Comparison of ENCODE assay signal across 17 cellular contexts in genomic region chrX:43552703-43553102, GRCh38.
DNase-seq lines count a peak whose midpoint lies in the region; ATAC-seq and TF ChIP-seq lines count a peak whose summit lies in the region.
"Had no signal": no experiment of that assay in that cellular context is flagged by ENCODE, and none has a peak within 500 bp of the region (broad histone marks: within the 10 kb centered on the region; RNA-seq: fewer than 3 reads in every experiment).

No MANE protein-coding gene starts in this region.

- no peaks in the 10 kb centered on the region for H3K79me2 ChIP-seq in PC-3 (ENCODE audit: low read length)

- H3K4me1 ChIP-seq in A673 (ENCODE audit: insufficient read depth, low read length, poor library complexity, severe bottlenecking) (peaks cover 22% of the 10 kb centered on the region), PC-3 (ENCODE audit: insufficient read depth, low read length) (peaks cover 19% of the 10 kb centered on the region)

- peaks cover 5% of the 10 kb centered on the region for H3K9me3 Mint-ChIP-seq in neural crest cell
- H3K9me3 Mint-ChIP-seq: CD4-positive, alpha-beta T cell; GM23338 had no signal

- DNase-seq in A673 (ENCODE audit: low spot score) (no peak), PC-3 (no peak), foreskin melanocyte (peak; percentile 73), neural crest cell (ENCODE audit: low read depth, low spot score) (no peak), SIG-M5 treated with dmso at 0.1 percent for 504 hours (lab: John Stamatoyannopoulos, UW; ENCODE audit: unreplicated experiment) (no peak), lower leg skin (ENCODE audit: low spot score in 2 of 2) (no peak)
- DNase-seq: AML-193; CD4-positive, alpha-beta T cell; DMS79 treated with DMSO at 0.1 percent for 48 hours; GF-D8; HCEC 1CT; IMR-90 had no signal

- POLR2A ChIA-PET in A673 (lab: Charles Lee; ENCODE audit: low non-redundant PET): no interaction called here
- POLR2A ChIA-PET in PC-3 (lab: Charles Lee; ENCODE audit: unreplicated experiment): no interaction called here

- peak overlapping the region; percentile 1 for H3K27ac Mint-ChIP-seq in neural crest cell (ENCODE audit: unreplicated experiment)
- H3K27ac Mint-ChIP-seq: CD4-positive, alpha-beta T cell; GM23338 had no signal

- no peaks in the 10 kb centered on the region for H3K9me3 ChIP-seq in A673 (ENCODE audit: low read depth, low read length, poor library complexity, severe bottlenecking)
- H3K9me3 ChIP-seq in PC-3 (ENCODE audit: low read length): no peaks in the 10 kb centered on the region

- TF ChIP-seq CTCF in A673 (conservative IDR thresholded peaks at IDR 0.05; ENCODE audit: low read depth, low read length) (no peak), PC-3 (conservative IDR thresholded peaks at IDR 0.05; ENCODE audit: low read depth, low read length) (no peak), neural crest cell (conservative IDR thresholded peaks at IDR 0.05) (no peak), lower leg skin (IDR thresholded peaks at IDR 0.05) (no peak)

- H3K27me3 ChIP-seq in A673 (replicated peaks; ENCODE audit: insufficient read depth, low read depth, low read length, poor library complexity) (no peaks in the 10 kb centered on the region), PC-3 (ENCODE audit: low read length) (no peaks in the 10 kb centered on the region)

- H3K4me3 Mint-ChIP-seq in neural crest cell: no peak overlapping the region
- H3K4me3 Mint-ChIP-seq: CD4-positive, alpha-beta T cell; GM23338 had no signal

- 0 out of 2 replicates have a peak overlapping the region, but pooled peaks have one; percentile 70 for H3K4me2 ChIP-seq in PC-3 (ENCODE audit: low read length)
- H3K4me2 ChIP-seq: GM23338 had no signal

- no peak for ATAC-seq in PC-3
- ATAC-seq in GM21576 (IDR thresholded peaks at IDR 0.05; ENCODE audit: unreplicated experiment): no peak
- ATAC-seq: GM23338, K562 had no signal

- no peaks in the 10 kb centered on the region for H4K20me1 ChIP-seq in PC-3 (ENCODE audit: low read length)

- H3K36me3 ChIP-seq in A673 (ENCODE audit: insufficient read depth, low read length, poor library complexity, severe bottlenecking): no peaks in the 10 kb centered on the region
- H3K36me3 ChIP-seq in PC-3 (ENCODE audit: low read depth, low read length): no peaks in the 10 kb centered on the region

- TF ChIP-seq POLR2A in lower leg skin (IDR thresholded peaks at IDR 0.05): no peak

- H3K36me3 Mint-ChIP-seq in neural crest cell (ENCODE audit: low read depth): no peaks in the 10 kb centered on the region

- no peak overlapping the region for H3K9ac ChIP-seq in PC-3 (ENCODE audit: low read length)

- CTCF ChIA-PET in A673 (lab: Charles Lee): no interaction called here
- CTCF ChIA-PET in PC-3 (lab: Charles Lee): no interaction called here

- H3K27me3 Mint-ChIP-seq in neural crest cell (ENCODE audit: low read depth): no peaks in the 10 kb centered on the region
- H3K27me3 Mint-ChIP-seq: CD4-positive, alpha-beta T cell had no signal

- intact Hi-C loops in A673 (cut with micrococcal nuclease; ENCODE audit: unreplicated experiment) (loop anchor here (5.0 to 10.0 kb wide), 3 partner anchors 398 to 1998 kb away; no protein-coding TSS in a partner anchor), PC-3 (cut with micrococcal nuclease) (no loop called here), lower leg skin (cut with DNase I; ENCODE audit: low total_unique reads) (no loop called here)

- H3K27ac ChIP-seq in A673 (ENCODE audit: low read depth, low read length, poor library complexity, severe bottlenecking) (peak overlapping the region; percentile 71), PC-3 (ENCODE audit: low read length) (no peak overlapping the region)
- H3K27ac ChIP-seq: C4-2B, HL-60 had no signal

- H3F3A ChIP-seq in PC-3 (ENCODE audit: low read length, unreplicated experiment): no peaks in the 10 kb centered on the region

- H3K4me3 ChIP-seq in A673 (ENCODE audit: low read depth, low read length, poor library complexity, severe bottlenecking) (no peak overlapping the region), PC-3 (ENCODE audit: low read length) (no peak overlapping the region), lower leg skin (ENCODE audit: low read depth, poor library complexity, severe bottlenecking) (no peak overlapping the region)
- H3K4me3 ChIP-seq: GM23338, K562 had no signal

- BruUV-seq in A673 (replicated peaks; lab: Mats Ljungman, UMichigan): no TSS peak
- no TSS peak for BruUV-seq in PC-3 (replicated peaks; lab: Mats Ljungman, UMichigan)

- 89 to 91% methylated on average over 4 of the region's 4 CpGs for WGBS in lower leg skin, 2 donors

- no peak overlapping the region for H2AFZ ChIP-seq in PC-3 (ENCODE audit: low read length)
- H2AFZ ChIP-seq: GM23338 had no signal

- peaks cover 53% of the 10 kb centered on the region for H3K4me1 Mint-ChIP-seq in neural crest cell

- no peaks in the 10 kb centered on the region for H3K9me2 ChIP-seq in PC-3 (replicated peaks; ENCODE audit: low read length)
